In the genomic region with DNA sequence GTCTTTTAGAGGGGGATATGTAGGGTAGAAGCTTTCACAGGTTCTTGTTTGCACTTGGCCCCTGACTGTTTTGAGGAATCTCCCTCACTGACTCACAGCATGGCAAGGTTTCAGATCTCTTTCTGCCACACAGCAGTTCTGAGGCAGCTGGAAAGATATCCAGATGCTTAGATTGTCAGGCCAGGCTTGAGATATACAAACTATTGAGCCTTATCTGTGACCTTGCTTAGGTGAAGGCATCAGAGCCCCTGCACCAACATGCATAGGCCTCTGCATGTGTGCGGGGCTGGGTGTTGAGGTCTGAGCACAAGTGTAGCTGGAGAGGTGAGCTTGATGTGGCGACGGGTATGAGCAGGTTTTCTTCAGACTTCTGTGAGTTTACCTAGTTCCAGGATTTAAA, we compare ENCODE assay signal across 11 cellular contexts.
DNase-seq lines count a peak whose midpoint lies in the region; ATAC-seq, FAIRE-seq and TF ChIP-seq lines count a peak whose summit lies in the region.
"Had no signal": no experiment of that assay in that cellular context is flagged by ENCODE, and none has a peak within 500 bp of the region (broad histone marks: within the 10 kb centered on the region; RNA-seq: fewer than 3 reads in every experiment).

No MANE protein-coding gene starts in this region.

- H2AFZ ChIP-seq in astrocyte (ENCODE audit: low read depth, low read length): no peak overlapping the region

- H3K27ac Mint-ChIP-seq in astrocyte (ENCODE audit: unreplicated experiment) (peak overlapping the region; percentile 71), T-helper 17 cell (no peak overlapping the region)
- H3K27ac Mint-ChIP-seq in activated CD4-positive, alpha-beta memory T cell treated with anti-CD3 and anti-CD28 coated beads, Interleukin-2, amount 10 ng/mL, durations not matched to agents 7 days and 5 days: no peak overlapping the region

- CTCF ChIA-PET in activated CD4-positive, alpha-beta memory T cell treated with anti-CD3 and anti-CD28 coated beads, Interleukin-2, amount 10 ng/mL, durations not matched to agents 7 days and 5 days (lab: Charles Lee): no interaction called here

- H3K27me3 ChIP-seq in HUES48 (ENCODE audit: control insufficient read depth, insufficient read depth, low read length): no peaks in the 10 kb centered on the region
- H3K27me3 ChIP-seq in astrocyte (ENCODE audit: insufficient read depth, low read length): no peaks in the 10 kb centered on the region

- H3K4me1 ChIP-seq in HUES48 (ENCODE audit: control insufficient read depth, insufficient read depth, low read length) (peaks cover 17% of the 10 kb centered on the region), astrocyte (ENCODE audit: insufficient read depth, low read length) (peaks cover 5% of the 10 kb centered on the region)

- H4K20me1 ChIP-seq in astrocyte (ENCODE audit: insufficient read depth, low read length): peaks cover 32% of the 10 kb centered on the region

- no peak for FAIRE-seq in astrocyte (lab: Jason Lieb, UNC)

- peak overlapping the region; percentile 74 for H3K27ac ChIP-seq in HUES48 (ENCODE audit: low read depth, low read length)
- no peak overlapping the region for H3K27ac ChIP-seq in astrocyte (ENCODE audit: low read depth, low read length)
- H3K27ac ChIP-seq: HL-60 had no signal

- ATAC-seq in T-helper 17 cell (no peak), GM21390 (IDR thresholded peaks at IDR 0.05; ENCODE audit: unreplicated experiment) (no peak)

- no peak overlapping the region for H3K4me3 Mint-ChIP-seq in astrocyte (ENCODE audit: unreplicated experiment)
- H3K4me3 Mint-ChIP-seq in activated CD4-positive, alpha-beta memory T cell treated with anti-CD3 and anti-CD28 coated beads, Interleukin-2, amount 10 ng/mL, durations not matched to agents 7 days and 5 days: no peak overlapping the region
- no peak overlapping the region for H3K4me3 Mint-ChIP-seq in T-helper 17 cell

- H3K36me3 Mint-ChIP-seq in astrocyte (ENCODE audit: low read depth, unreplicated experiment) (peaks cover 45% of the 10 kb centered on the region), T-helper 17 cell (ENCODE audit: low read depth) (peaks cover 21% of the 10 kb centered on the region)
- H3K36me3 Mint-ChIP-seq in activated CD4-positive, alpha-beta memory T cell treated with anti-CD3 and anti-CD28 coated beads, Interleukin-2, amount 10 ng/mL, durations not matched to agents 7 days and 5 days (ENCODE audit: low read depth): peaks cover 84% of the 10 kb centered on the region

- H3K9ac ChIP-seq in HUES48 (ENCODE audit: low read depth, low read length) (0 out of 2 replicates have a peak overlapping the region, but pooled peaks have one; percentile 1), astrocyte (ENCODE audit: low read length) (no peak overlapping the region)

- no peak overlapping the region for H3K4me2 ChIP-seq in astrocyte (ENCODE audit: low read length)

- peaks cover 16% of the 10 kb centered on the region for H3K79me2 ChIP-seq in astrocyte (ENCODE audit: insufficient read depth, low read length)

- peaks cover 14% of the 10 kb centered on the region for H3K4me1 Mint-ChIP-seq in astrocyte (ENCODE audit: low read depth, unreplicated experiment)
- H3K4me1 Mint-ChIP-seq in activated CD4-positive, alpha-beta memory T cell treated with anti-CD3 and anti-CD28 coated beads, Interleukin-2, amount 10 ng/mL, durations not matched to agents 7 days and 5 days: peaks cover 5% of the 10 kb centered on the region
- H3K4me1 Mint-ChIP-seq in T-helper 17 cell: peaks cover 16% of the 10 kb centered on the region

- peaks cover 19% of the 10 kb centered on the region for H3K36me3 ChIP-seq in HUES48 (ENCODE audit: control insufficient read depth, insufficient read depth, low read length)
- H3K36me3 ChIP-seq in astrocyte (ENCODE audit: insufficient read depth, low read length): peaks cover 12% of the 10 kb centered on the region

- POLR2A ChIA-PET in activated CD4-positive, alpha-beta memory T cell treated with anti-CD3 and anti-CD28 coated beads, Interleukin-2, amount 10 ng/mL, durations not matched to agents 7 days and 5 days (lab: Charles Lee): no interaction called here

- H3K9me3 ChIP-seq in HUES48 (ENCODE audit: control insufficient read depth, insufficient read depth, low read length) (no peaks in the 10 kb centered on the region), astrocyte (ENCODE audit: insufficient read depth, low read depth, low read length) (no peaks in the 10 kb centered on the region), T-helper 17 cell (ENCODE audit: control insufficient read depth, low read length, poor library complexity, severe bottlenecking) (no peaks in the 10 kb centered on the region)

- H3K27me3 Mint-ChIP-seq in astrocyte (ENCODE audit: low read depth, unreplicated experiment) (no peaks in the 10 kb centered on the region), T-helper 17 cell (no peaks in the 10 kb centered on the region)
- no peaks in the 10 kb centered on the region for H3K27me3 Mint-ChIP-seq in activated CD4-positive, alpha-beta memory T cell treated with anti-CD3 and anti-CD28 coated beads, Interleukin-2, amount 10 ng/mL, durations not matched to agents 7 days and 5 days

- peaks cover 15% of the 10 kb centered on the region for H3K9me3 Mint-ChIP-seq in astrocyte (ENCODE audit: unreplicated experiment)
- peaks cover 12% of the 10 kb centered on the region for H3K9me3 Mint-ChIP-seq in activated CD4-positive, alpha-beta memory T cell treated with anti-CD3 and anti-CD28 coated beads, Interleukin-2, amount 10 ng/mL, durations not matched to agents 7 days and 5 days

- DNase-seq in Daoy (ENCODE audit: low read depth) (peak; percentile 12), astrocyte (ENCODE audit: low read depth) (peak; percentile 45), iPS DF 4.7 (ENCODE audit: extremely low read depth, low spot score) (peak; percentile 5), T-helper 17 cell (no peak), NCI-H774 (lab: John Stamatoyannopoulos, UW) (no peak)
- DNase-seq in activated CD4-positive, alpha-beta memory T cell treated with anti-CD3 and anti-CD28 coated beads, Interleukin-2, amount 10 ng/mL, durations not matched to agents 7 days and 5 days: no peak
- DNase-seq: NCI-H2081 treated with DMSO at 0.1 percent for 48 hours, retina had no signal

- no peak for TF ChIP-seq CTCF in astrocyte (IDR thresholded peaks at IDR 0.05; ENCODE audit: insufficient read depth, low read depth, low read length)

- H3K4me3 ChIP-seq in HUES48 (ENCODE audit: low read depth, low read length) (no peak overlapping the region), astrocyte (ENCODE audit: insufficient read depth, low read depth, low read length) (no peak overlapping the region)

Comparison
In these comparisons a context has a peak if more than half of its experiments do, and no peak if none do; other contexts are left out.
1. DNase-seq: peak in Daoy (single experiment), astrocyte (single experiment) and iPS DF 4.7 (single experiment); none in activated CD4-positive, alpha-beta memory T cell treated with anti-CD3 and anti-CD28 coated beads, Interleukin-2, amount 10 ng/mL, durations not matched to agents 7 days and 5 days (single experiment), T-helper 17 cell (0 of 3) and NCI-H774 (single experiment).